19 cellular contexts compared by ENCODE assay signal in genomic region chr10:51888263-51888662, GRCh38.
"Had no signal": no experiment of that assay in that cellular context is flagged by ENCODE, and none has a peak within 500 bp of the region (broad histone marks: within the 10 kb centered on the region; RNA-seq: fewer than 3 reads in every experiment).

No MANE protein-coding gene starts in this region.

- FAIRE-seq: RCC 7860 had no signal

- H3K9me3 ChIP-seq: MG63, SK-N-SH had no signal

- H3K27me3 ChIP-seq: MG63 had no signal

- H3K4me2 ChIP-seq: SK-N-SH had no signal

- H3K36me3 ChIP-seq: MG63 had no signal

- H3K4me3 ChIP-seq: MG63 had no signal

- H3K9ac ChIP-seq: SK-N-SH had no signal

- DNase-seq: Karpas-422, KG1, MG63, NCI-H1092, NCI-H1105 treated with DMSO at 0.1 percent for 48 hours, NCI-H1417 treated with DMSO at 0.1 percent for 48 hours, NCI-H146, NCI-H1694 treated with DMSO at 0.1 percent for 48 hours, NCI-H1930, NCI-H2081, NCI-H2107, NCI-H2227 treated with DMSO at 0.1 percent for 48 hours, NCI-H524 treated with DMSO at 0.1 percent for 48 hours, NCI-H69, NCI-H774, RPMI8226, SHP77, SK-N-SH had no signal
